1 cellular context compared by ENCODE assay signal in genomic region chr2:42495611-42496010, GRCh38.
TF ChIP-seq lines count a peak whose summit lies in the region.

No MANE protein-coding gene starts in this region.

TF ChIP-seq in GM23338, 12 proteins besides CTCF, POLR2A, EP300 and RAD21 (continued from another document):
- TF ChIP-seq, protein P1, sequence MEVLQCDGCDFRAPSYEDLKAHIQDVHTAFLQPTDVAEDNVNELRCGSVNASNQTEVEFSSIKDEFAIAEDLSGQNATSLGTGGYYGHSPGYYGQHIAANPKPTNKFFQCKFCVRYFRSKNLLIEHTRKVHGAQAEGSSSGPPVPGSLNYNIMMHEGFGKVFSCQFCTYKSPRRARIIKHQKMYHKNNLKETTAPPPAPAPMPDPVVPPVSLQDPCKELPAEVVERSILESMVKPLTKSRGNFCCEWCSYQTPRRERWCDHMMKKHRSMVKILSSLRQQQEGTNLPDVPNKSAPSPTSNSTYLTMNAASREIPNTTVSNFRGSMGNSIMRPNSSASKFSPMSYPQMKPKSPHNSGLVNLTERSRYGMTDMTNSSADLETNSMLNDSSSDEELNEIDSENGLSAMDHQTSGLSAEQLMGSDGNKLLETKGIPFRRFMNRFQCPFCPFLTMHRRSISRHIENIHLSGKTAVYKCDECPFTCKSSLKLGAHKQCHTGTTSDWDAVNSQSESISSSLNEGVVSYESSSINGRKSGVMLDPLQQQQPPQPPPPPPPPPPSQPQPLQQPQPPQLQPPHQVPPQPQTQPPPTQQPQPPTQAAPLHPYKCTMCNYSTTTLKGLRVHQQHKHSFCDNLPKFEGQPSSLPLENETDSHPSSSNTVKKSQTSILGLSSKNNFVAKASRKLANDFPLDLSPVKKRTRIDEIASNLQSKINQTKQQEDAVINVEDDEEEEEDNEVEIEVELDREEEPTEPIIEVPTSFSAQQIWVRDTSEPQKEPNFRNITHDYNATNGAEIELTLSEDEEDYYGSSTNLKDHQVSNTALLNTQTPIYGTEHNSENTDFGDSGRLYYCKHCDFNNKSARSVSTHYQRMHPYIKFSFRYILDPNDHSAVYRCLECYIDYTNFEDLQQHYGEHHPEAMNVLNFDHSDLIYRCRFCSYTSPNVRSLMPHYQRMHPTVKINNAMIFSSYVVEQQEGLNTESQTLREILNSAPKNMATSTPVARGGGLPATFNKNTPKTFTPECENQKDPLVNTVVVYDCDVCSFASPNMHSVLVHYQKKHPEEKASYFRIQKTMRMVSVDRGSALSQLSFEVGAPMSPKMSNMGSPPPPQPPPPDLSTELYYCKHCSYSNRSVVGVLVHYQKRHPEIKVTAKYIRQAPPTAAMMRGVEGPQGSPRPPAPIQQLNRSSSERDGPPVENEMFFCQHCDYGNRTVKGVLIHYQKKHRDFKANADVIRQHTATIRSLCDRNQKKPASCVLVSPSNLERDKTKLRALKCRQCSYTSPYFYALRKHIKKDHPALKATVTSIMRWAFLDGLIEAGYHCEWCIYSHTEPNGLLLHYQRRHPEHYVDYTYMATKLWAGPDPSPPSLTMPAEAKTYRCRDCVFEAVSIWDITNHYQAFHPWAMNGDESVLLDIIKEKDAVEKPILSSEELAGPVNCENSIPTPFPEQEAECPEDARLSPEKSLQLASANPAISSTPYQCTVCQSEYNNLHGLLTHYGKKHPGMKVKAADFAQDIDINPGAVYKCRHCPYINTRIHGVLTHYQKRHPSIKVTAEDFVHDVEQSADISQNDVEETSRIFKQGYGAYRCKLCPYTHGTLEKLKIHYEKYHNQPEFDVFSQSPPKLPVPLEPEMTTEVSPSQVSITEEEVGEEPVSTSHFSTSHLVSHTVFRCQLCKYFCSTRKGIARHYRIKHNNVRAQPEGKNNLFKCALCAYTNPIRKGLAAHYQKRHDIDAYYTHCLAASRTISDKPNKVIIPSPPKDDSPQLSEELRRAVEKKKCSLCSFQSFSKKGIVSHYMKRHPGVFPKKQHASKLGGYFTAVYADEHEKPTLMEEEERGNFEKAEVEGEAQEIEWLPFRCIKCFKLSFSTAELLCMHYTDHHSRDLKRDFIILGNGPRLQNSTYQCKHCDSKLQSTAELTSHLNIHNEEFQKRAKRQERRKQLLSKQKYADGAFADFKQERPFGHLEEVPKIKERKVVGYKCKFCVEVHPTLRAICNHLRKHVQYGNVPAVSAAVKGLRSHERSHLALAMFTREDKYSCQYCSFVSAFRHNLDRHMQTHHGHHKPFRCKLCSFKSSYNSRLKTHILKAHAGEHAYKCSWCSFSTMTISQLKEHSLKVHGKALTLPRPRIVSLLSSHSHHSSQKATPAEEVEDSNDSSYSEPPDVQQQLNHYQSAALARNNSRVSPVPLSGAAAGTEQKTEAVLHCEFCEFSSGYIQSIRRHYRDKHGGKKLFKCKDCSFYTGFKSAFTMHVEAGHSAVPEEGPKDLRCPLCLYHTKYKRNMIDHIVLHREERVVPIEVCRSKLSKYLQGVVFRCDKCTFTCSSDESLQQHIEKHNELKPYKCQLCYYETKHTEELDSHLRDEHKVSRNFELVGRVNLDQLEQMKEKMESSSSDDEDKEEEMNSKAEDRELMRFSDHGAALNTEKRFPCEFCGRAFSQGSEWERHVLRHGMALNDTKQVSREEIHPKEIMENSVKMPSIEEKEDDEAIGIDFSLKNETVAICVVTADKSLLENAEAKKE (CRISPR knock-in tag; IDR thresholded peaks at IDR 0.05), result no peak
- TF ChIP-seq NANOG (IDR thresholded peaks at IDR 0.05; ENCODE audit: borderline replicate concordance), result no peak
- TF ChIP-seq POLR2AphosphoS5 (IDR thresholded peaks at IDR 0.05; ENCODE audit: low read depth), result no peak
- TF ChIP-seq ZNF114 (CRISPR knock-in tag; IDR thresholded peaks at IDR 0.05), result no peak
- TF ChIP-seq, protein P2, sequence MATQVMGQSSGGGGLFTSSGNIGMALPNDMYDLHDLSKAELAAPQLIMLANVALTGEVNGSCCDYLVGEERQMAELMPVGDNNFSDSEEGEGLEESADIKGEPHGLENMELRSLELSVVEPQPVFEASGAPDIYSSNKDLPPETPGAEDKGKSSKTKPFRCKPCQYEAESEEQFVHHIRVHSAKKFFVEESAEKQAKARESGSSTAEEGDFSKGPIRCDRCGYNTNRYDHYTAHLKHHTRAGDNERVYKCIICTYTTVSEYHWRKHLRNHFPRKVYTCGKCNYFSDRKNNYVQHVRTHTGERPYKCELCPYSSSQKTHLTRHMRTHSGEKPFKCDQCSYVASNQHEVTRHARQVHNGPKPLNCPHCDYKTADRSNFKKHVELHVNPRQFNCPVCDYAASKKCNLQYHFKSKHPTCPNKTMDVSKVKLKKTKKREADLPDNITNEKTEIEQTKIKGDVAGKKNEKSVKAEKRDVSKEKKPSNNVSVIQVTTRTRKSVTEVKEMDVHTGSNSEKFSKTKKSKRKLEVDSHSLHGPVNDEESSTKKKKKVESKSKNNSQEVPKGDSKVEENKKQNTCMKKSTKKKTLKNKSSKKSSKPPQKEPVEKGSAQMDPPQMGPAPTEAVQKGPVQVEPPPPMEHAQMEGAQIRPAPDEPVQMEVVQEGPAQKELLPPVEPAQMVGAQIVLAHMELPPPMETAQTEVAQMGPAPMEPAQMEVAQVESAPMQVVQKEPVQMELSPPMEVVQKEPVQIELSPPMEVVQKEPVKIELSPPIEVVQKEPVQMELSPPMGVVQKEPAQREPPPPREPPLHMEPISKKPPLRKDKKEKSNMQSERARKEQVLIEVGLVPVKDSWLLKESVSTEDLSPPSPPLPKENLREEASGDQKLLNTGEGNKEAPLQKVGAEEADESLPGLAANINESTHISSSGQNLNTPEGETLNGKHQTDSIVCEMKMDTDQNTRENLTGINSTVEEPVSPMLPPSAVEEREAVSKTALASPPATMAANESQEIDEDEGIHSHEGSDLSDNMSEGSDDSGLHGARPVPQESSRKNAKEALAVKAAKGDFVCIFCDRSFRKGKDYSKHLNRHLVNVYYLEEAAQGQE (IDR thresholded peaks at IDR 0.05; ENCODE audit: unreplicated experiment), result no peak
